ENCODE assay signal across 20 cellular contexts in genomic region chr19:50044922-50045321, GRCh38. TPM values are rescaled to one million over a fixed set of nuclear protein-coding genes. Genes with fewer than 3 reads are reported as not detected.
A peak's percentile ranks its signal among the peaks of the same experiment; 100 is the strongest.
DNase-seq lines count a peak whose midpoint lies in the region; ATAC-seq and TF ChIP-seq lines count a peak whose summit lies in the region.
"Had no signal": no experiment of that assay in that cellular context is flagged by ENCODE, and none has a peak within 500 bp of the region (broad histone marks: within the 10 kb centered on the region; RNA-seq: fewer than 3 reads in every experiment).

No MANE protein-coding gene starts in this region.

- H3K4ac ChIP-seq in mesendoderm (ENCODE audit: low read depth, low read length) = no peak overlapping the region

- H3K9ac ChIP-seq in BLaER1 treated with 17β-estradiol and CSF1 and Interleukin-3, amounts not matched to agents 10 nM and 100 nM = no peak overlapping the region
- no peak overlapping the region for H3K9ac ChIP-seq in adipocyte (ENCODE audit: low read length)
- no peak overlapping the region for H3K9ac ChIP-seq in mesendoderm (ENCODE audit: low read length)
- peak overlapping the region in 1 of 2 donors; percentile 2 for H3K9ac ChIP-seq in colonic mucosa (ENCODE audit: low read depth in 2 of 2, low read length in 2 of 2)
- H3K9ac ChIP-seq: GM23248 had no signal

- H3K27ac Mint-ChIP-seq in activated CD4-positive, alpha-beta T cell treated with anti-CD3 and anti-CD28 coated beads, Interleukin-2, amount 10 ng/mL, durations not matched to agents 24 days and 14 days = no peak overlapping the region
- no peak overlapping the region for H3K27ac Mint-ChIP-seq in stimulated activated memory B cell treated with anti-CD40 and anti-IgM and Interleukin-4, amounts not matched to agents 10 μg/mL and 1 μg/mL and 100 μg/mL, for 72 hours
- H3K27ac Mint-ChIP-seq: CD4-positive, CD25-positive, alpha-beta regulatory T cell had no signal

- ATAC-seq in stimulated activated memory B cell treated with anti-CD40 and anti-IgM and Interleukin-4, amounts not matched to agents 10 μg/mL and 1 μg/mL and 100 μg/mL, for 72 hours = no peak
- ATAC-seq in HG02885 (IDR thresholded peaks at IDR 0.05; ENCODE audit: poor library complexity, unreplicated experiment) = no peak
- ATAC-seq: A549 had no signal

- H3K36me3 Mint-ChIP-seq in activated CD4-positive, alpha-beta T cell treated with anti-CD3 and anti-CD28 coated beads, Interleukin-2, amount 10 ng/mL, durations not matched to agents 24 days and 14 days (ENCODE audit: low read depth) = peaks cover 96% of the 10 kb centered on the region
- H3K36me3 Mint-ChIP-seq in stimulated activated memory B cell treated with anti-CD40 and anti-IgM and Interleukin-4, amounts not matched to agents 10 μg/mL and 1 μg/mL and 100 μg/mL, for 72 hours = peaks cover 86% of the 10 kb centered on the region

- H3K18ac ChIP-seq in mesendoderm (ENCODE audit: low read length) = no peak overlapping the region

- H3K9me3 ChIP-seq in BLaER1 treated with 17β-estradiol and CSF1 and Interleukin-3, amounts not matched to agents 10 nM and 100 nM (replicated peaks in 1 of 11) = peaks cover 93 to 100% (median 100%) of the 10 kb centered on the region in 11 experiments
- H3K9me3 ChIP-seq in adipocyte (ENCODE audit: control insufficient read depth, low read length) (peaks cover 35% of the 10 kb centered on the region), colonic mucosa (peaks cover 7% of the 10 kb centered on the region)

- in situ Hi-C loops in ACHN (cut with HindIII; ENCODE audit: low pct_ligation_motif_present, low pct_unique_long_range_greater_than_20kb, low sequenced_read_pairs) = no loop called here

- no peak overlapping the region for H3K4me2 ChIP-seq in BLaER1 treated with 17β-estradiol and CSF1 and Interleukin-3, amounts not matched to agents 10 nM and 100 nM
- no peak overlapping the region for H3K4me2 ChIP-seq in mesendoderm (ENCODE audit: low read length)
- H3K4me2 ChIP-seq: A549 had no signal

- peak overlapping the region; percentile 8 to 59 (median 26); a peak in 19 of 20 replicates for H3K4me3 ChIP-seq in BLaER1 treated with 17β-estradiol and CSF1 and Interleukin-3, amounts not matched to agents 10 nM and 100 nM
- peak overlapping the region; percentile 42 for H3K4me3 ChIP-seq in adipocyte (ENCODE audit: low read length)
- H3K4me3 ChIP-seq in mesendoderm (ENCODE audit: low read length) = peak overlapping the region; percentile 22
- no peak overlapping the region for H3K4me3 ChIP-seq in colonic mucosa
- H3K4me3 ChIP-seq: A549, GM23248, HAP-1 had no signal

- no peak overlapping the region for H2AK5ac ChIP-seq in mesendoderm (ENCODE audit: low read length)

- no peak overlapping the region for H4K8ac ChIP-seq in mesendoderm (ENCODE audit: low read depth, low read length)

- intact Hi-C loops in colonic mucosa (cut with DNase I) = no loop called here
- intact Hi-C loops in activated CD4-positive, alpha-beta T cell treated with anti-CD3 and anti-CD28 coated beads, Interleukin-2, amount 10 ng/mL, durations not matched to agents 24 days and 14 days (cut with micrococcal nuclease) = no loop called here

- H3K36me3 ChIP-seq in BLaER1 treated with 17β-estradiol and CSF1 and Interleukin-3, amounts not matched to agents 10 nM and 100 nM = peaks cover 88 to 100% (median 96%) of the 10 kb centered on the region in 11 experiments
- H3K36me3 ChIP-seq in adipocyte (ENCODE audit: control insufficient read depth, insufficient read depth, low read length, severe bottlenecking) = peaks cover 83% of the 10 kb centered on the region
- peaks cover 42% of the 10 kb centered on the region for H3K36me3 ChIP-seq in mesendoderm (ENCODE audit: control insufficient read depth, insufficient read depth, low read length)
- H3K36me3 ChIP-seq in colonic mucosa = peaks cover 28% of the 10 kb centered on the region

- no peaks in the 10 kb centered on the region for H3K79me1 ChIP-seq in mesendoderm (ENCODE audit: low read length)

- no CpG with 5 or more reads among the region's 7 CpGs for WGBS in mesendoderm (ENCODE audit: extremely low coverage, insufficient coverage, low lambda C conversion rate)

- H2BK15ac ChIP-seq in mesendoderm (replicated peaks; ENCODE audit: low read depth) = no peak overlapping the region

- H3K79me2 ChIP-seq in mesendoderm (ENCODE audit: control insufficient read depth, insufficient read depth, low read length) = no peaks in the 10 kb centered on the region

- H4K20me1 ChIP-seq in BLaER1 treated with 17β-estradiol and CSF1 and Interleukin-3, amounts not matched to agents 10 nM and 100 nM = no peaks in the 10 kb centered on the region

- H3K56ac ChIP-seq in mesendoderm (ENCODE audit: low read length) = no peak overlapping the region

- no peaks in the 10 kb centered on the region for H3K4me1 Mint-ChIP-seq in activated CD4-positive, alpha-beta T cell treated with anti-CD3 and anti-CD28 coated beads, Interleukin-2, amount 10 ng/mL, durations not matched to agents 24 days and 14 days
- H3K4me1 Mint-ChIP-seq in stimulated activated memory B cell treated with anti-CD40 and anti-IgM and Interleukin-4, amounts not matched to agents 10 μg/mL and 1 μg/mL and 100 μg/mL, for 72 hours = peaks cover 12% of the 10 kb centered on the region

- peaks cover 0 to 8% (median 0%) of the 10 kb centered on the region in 11 experiments; a peak in 1 of 22 replicates for H3K27me3 ChIP-seq in BLaER1 treated with 17β-estradiol and CSF1 and Interleukin-3, amounts not matched to agents 10 nM and 100 nM
- no peaks in the 10 kb centered on the region for H3K27me3 ChIP-seq in adipocyte (replicated peaks; ENCODE audit: control insufficient read depth, insufficient read depth, low read length)
- no peaks in the 10 kb centered on the region for H3K27me3 ChIP-seq in mesendoderm (ENCODE audit: insufficient read depth, low read length, poor library complexity)
- no peaks in the 10 kb centered on the region for H3K27me3 ChIP-seq in colonic mucosa

- H3K27ac ChIP-seq in BLaER1 treated with 17β-estradiol and CSF1 and Interleukin-3, amounts not matched to agents 10 nM and 100 nM = no peak overlapping the region
- H3K27ac ChIP-seq in mesendoderm (ENCODE audit: low read depth, low read length) = no peak overlapping the region
- H3K27ac ChIP-seq in colonic mucosa = no peak overlapping the region
- H3K27ac ChIP-seq: A549, GM23248 had no signal

- H3K23ac ChIP-seq in mesendoderm (ENCODE audit: low read length) = no peak overlapping the region

- H3K4me3 Mint-ChIP-seq in activated CD4-positive, alpha-beta T cell treated with anti-CD3 and anti-CD28 coated beads, Interleukin-2, amount 10 ng/mL, durations not matched to agents 24 days and 14 days = no peak overlapping the region
- H3K4me3 Mint-ChIP-seq in stimulated activated memory B cell treated with anti-CD40 and anti-IgM and Interleukin-4, amounts not matched to agents 10 μg/mL and 1 μg/mL and 100 μg/mL, for 72 hours = no peak overlapping the region
- H3K4me3 Mint-ChIP-seq: CD8-positive, alpha-beta memory T cell; HFFc6 had no signal

- H3K9me3 Mint-ChIP-seq in activated CD4-positive, alpha-beta T cell treated with anti-CD3 and anti-CD28 coated beads, Interleukin-2, amount 10 ng/mL, durations not matched to agents 24 days and 14 days = peaks cover 45% of the 10 kb centered on the region
- H3K9me3 Mint-ChIP-seq in stimulated activated memory B cell treated with anti-CD40 and anti-IgM and Interleukin-4, amounts not matched to agents 10 μg/mL and 1 μg/mL and 100 μg/mL, for 72 hours = peaks cover 22% of the 10 kb centered on the region

- H3K4me1 ChIP-seq in BLaER1 treated with 17β-estradiol and CSF1 and Interleukin-3, amounts not matched to agents 10 nM and 100 nM = no peaks in the 10 kb centered on the region
- no peaks in the 10 kb centered on the region for H3K4me1 ChIP-seq in adipocyte (ENCODE audit: control insufficient read depth, insufficient read depth, low read length)
- no peaks in the 10 kb centered on the region for H3K4me1 ChIP-seq in mesendoderm (ENCODE audit: control insufficient read depth, low read depth, low read length)
- H3K4me1 ChIP-seq in colonic mucosa = no peaks in the 10 kb centered on the region
- H3K4me1 ChIP-seq: A549, HAP-1 had no signal

- no peak overlapping the region for H2BK120ac ChIP-seq in mesendoderm (ENCODE audit: low read depth, low read length)

- H4K5ac ChIP-seq in mesendoderm (ENCODE audit: low read length) = no peak overlapping the region

- H2BK5ac ChIP-seq in mesendoderm (ENCODE audit: low read length) = no peak overlapping the region

- no peak for TF ChIP-seq CTCF in colonic mucosa (IDR thresholded peaks at IDR 0.05)

- H3K27me3 Mint-ChIP-seq in activated CD4-positive, alpha-beta T cell treated with anti-CD3 and anti-CD28 coated beads, Interleukin-2, amount 10 ng/mL, durations not matched to agents 24 days and 14 days = no peaks in the 10 kb centered on the region
- H3K27me3 Mint-ChIP-seq in stimulated activated memory B cell treated with anti-CD40 and anti-IgM and Interleukin-4, amounts not matched to agents 10 μg/mL and 1 μg/mL and 100 μg/mL, for 72 hours = no peaks in the 10 kb centered on the region
- H3K27me3 Mint-ChIP-seq: CD4-positive, CD25-positive, alpha-beta regulatory T cell; CD8-positive, alpha-beta memory T cell had no signal

- DNase-seq in ACHN = peak; percentile 3
- no peak for DNase-seq in adipocyte (ENCODE audit: low read depth)
- DNase-seq in mesendoderm = no peak
- DNase-seq in colonic mucosa = no peak
- DNase-seq in activated CD4-positive, alpha-beta T cell treated with anti-CD3 and anti-CD28 coated beads, Interleukin-2, amount 10 ng/mL, durations not matched to agents 24 days and 14 days = no peak
- DNase-seq: C1 segment of cervical spinal cord; CD4-positive, CD25-positive, alpha-beta regulatory T cell; CD8-positive, alpha-beta memory T cell; COR-L47; DMS 273 treated with DMSO at 0.1 percent for 48 hours; DMS53; DND-41; EL; GM23248; HFFc6 had no signal

RNA-seq across cellular contexts. Expression of gene ZNF473, which starts 19.1 kb away (rescaled TPM):
- 5.3 TPM for polyA plus RNA-seq in mesendoderm (2013, experiment 1 of 2)
- 5.4 TPM for polyA plus RNA-seq in mesendoderm (2013, experiment 2 of 2)
- 1 to 10 TPM; 5.9 to 7.6 TPM for total RNA-seq in colonic mucosa
- 13.1 and 14.2 TPM in 2 replicates for total RNA-seq in activated CD4-positive, alpha-beta T cell treated with anti-CD3 and anti-CD28 coated beads, Interleukin-2, amount 10 ng/mL, durations not matched to agents 24 days and 14 days

RNA-seq across cellular contexts. Expression of gene VRK3, which starts 19.8 kb away (rescaled TPM):
- polyA plus RNA-seq in mesendoderm (2013, experiment 1 of 2) = 15.1 TPM
- 15.4 TPM for polyA plus RNA-seq in mesendoderm (2013, experiment 2 of 2)
- total RNA-seq in colonic mucosa = 10 to 100 TPM; 50.0 to 77.7 TPM
- total RNA-seq in activated CD4-positive, alpha-beta T cell treated with anti-CD3 and anti-CD28 coated beads, Interleukin-2, amount 10 ng/mL, durations not matched to agents 24 days and 14 days = 66.1 and 70.0 TPM in 2 replicates
